In the genomic region with DNA sequence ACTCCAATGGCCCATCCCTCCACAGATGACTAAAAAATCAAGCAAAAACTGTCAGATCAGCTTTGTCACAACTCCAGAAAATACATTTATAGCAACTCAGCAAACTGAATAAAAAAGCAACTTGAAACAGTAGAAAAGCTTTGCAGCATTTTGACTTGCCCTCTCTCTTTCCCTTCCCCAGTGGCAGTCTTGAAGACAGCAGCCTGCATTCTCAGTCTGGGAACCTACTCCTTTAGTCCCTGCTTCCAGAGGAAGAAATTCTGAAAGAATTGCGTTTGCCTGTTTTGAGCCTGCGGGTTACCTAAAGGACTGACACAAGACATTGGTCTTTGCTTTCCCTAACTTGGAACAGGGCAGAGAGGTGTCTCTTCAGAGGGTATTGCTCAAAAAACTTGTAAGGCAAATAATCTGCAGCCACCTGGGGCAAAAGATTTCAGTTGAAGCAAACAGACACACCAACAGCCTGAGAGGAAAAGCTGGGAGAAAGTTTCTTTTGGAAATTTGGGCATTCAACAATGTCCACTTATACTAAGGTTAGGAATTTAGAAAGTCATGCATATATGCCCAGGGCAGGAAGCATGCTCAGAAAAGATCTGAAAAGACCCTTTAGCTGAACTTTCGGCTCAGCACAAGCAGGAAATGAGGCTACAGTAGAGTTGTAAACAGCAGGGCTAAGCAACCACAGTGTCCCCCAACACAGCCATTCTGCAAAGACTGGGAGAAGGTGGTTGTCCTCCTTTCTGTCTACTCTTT, we compare ENCODE assay signal across 13 cellular contexts. TPM values are rescaled to one million over a fixed set of nuclear protein-coding genes. Genes with fewer than 3 reads are reported as not detected.
DNase-seq lines count a peak whose midpoint lies in the region; ATAC-seq and TF ChIP-seq lines count a peak whose summit lies in the region.
"Had no signal": no experiment of that assay in that cellular context is flagged by ENCODE, and none has a peak within 500 bp of the region (broad histone marks: within the 10 kb centered on the region; RNA-seq: fewer than 3 reads in every experiment).

No MANE protein-coding gene starts in this region.

- no peak overlapping the region for H2BK15ac ChIP-seq in mesendoderm (replicated peaks; ENCODE audit: low read depth)

- H3K9me3 Mint-ChIP-seq in activated CD4-positive, alpha-beta memory T cell treated with anti-CD3 and anti-CD28 coated beads, Interleukin-2, amount 10 ng/mL, durations not matched to agents 7 days and 5 days: peaks cover 4% of the 10 kb centered on the region

- POLR2A ChIA-PET in activated CD4-positive, alpha-beta memory T cell treated with anti-CD3 and anti-CD28 coated beads, Interleukin-2, amount 10 ng/mL, durations not matched to agents 7 days and 5 days (lab: Charles Lee): interaction anchor here (0.8 to 3.1 kb wide), 9 partner anchors 11 to 80 kb away, joined by 3 to 14 read pairs (median 4); partner anchors contain the start of gene ZNF367

- H3K36me3 Mint-ChIP-seq in activated CD4-positive, alpha-beta memory T cell treated with anti-CD3 and anti-CD28 coated beads, Interleukin-2, amount 10 ng/mL, durations not matched to agents 7 days and 5 days (ENCODE audit: low read depth): peaks cover 56% of the 10 kb centered on the region

- H2BK5ac ChIP-seq in mesendoderm (ENCODE audit: low read length): no peak overlapping the region

- no peak overlapping the region for H3K56ac ChIP-seq in mesendoderm (ENCODE audit: low read length)

- no peak overlapping the region for H2AK5ac ChIP-seq in mesendoderm (ENCODE audit: low read length)

- H3K18ac ChIP-seq in mesendoderm (ENCODE audit: low read length): no peak overlapping the region

- peaks cover 1% of the 10 kb centered on the region for H3K36me3 ChIP-seq in mesendoderm (ENCODE audit: control insufficient read depth, insufficient read depth, low read length)

- peak overlapping the region; percentile 21; the same call in 1 of the 2 replicates for H3K4me3 ChIP-seq in GM08714 (ENCODE audit: low read length)
- no peak overlapping the region for H3K4me3 ChIP-seq in mesendoderm (ENCODE audit: low read length)
- no peak overlapping the region for H3K4me3 ChIP-seq in dorsolateral prefrontal cortex

- H4K8ac ChIP-seq in mesendoderm (ENCODE audit: low read depth, low read length): no peak overlapping the region

- H3K4ac ChIP-seq in mesendoderm (ENCODE audit: low read depth, low read length): no peak overlapping the region

- H3K27me3 ChIP-seq in mesendoderm (ENCODE audit: insufficient read depth, low read length, poor library complexity) (no peaks in the 10 kb centered on the region), dorsolateral prefrontal cortex (no peaks in the 10 kb centered on the region)

- peak overlapping the region; percentile 81 for H3K27ac Mint-ChIP-seq in activated CD4-positive, alpha-beta memory T cell treated with anti-CD3 and anti-CD28 coated beads, Interleukin-2, amount 10 ng/mL, durations not matched to agents 7 days and 5 days

- peaks cover 43% of the 10 kb centered on the region for H3K4me1 Mint-ChIP-seq in activated CD4-positive, alpha-beta memory T cell treated with anti-CD3 and anti-CD28 coated beads, Interleukin-2, amount 10 ng/mL, durations not matched to agents 7 days and 5 days

- no peak overlapping the region for H3K4me3 Mint-ChIP-seq in activated CD4-positive, alpha-beta memory T cell treated with anti-CD3 and anti-CD28 coated beads, Interleukin-2, amount 10 ng/mL, durations not matched to agents 7 days and 5 days

- peaks cover 13% of the 10 kb centered on the region for H3K79me2 ChIP-seq in mesendoderm (ENCODE audit: control insufficient read depth, insufficient read depth, low read length)

- H3K27ac ChIP-seq in mesendoderm (ENCODE audit: low read depth, low read length) (no peak overlapping the region), dorsolateral prefrontal cortex (no peak overlapping the region)

- no peak for DNase-seq in activated CD4-positive, alpha-beta memory T cell treated with anti-CD3 and anti-CD28 coated beads, Interleukin-2, amount 10 ng/mL, durations not matched to agents 7 days and 5 days
- DNase-seq in mesendoderm (peak; percentile 44), COLO668 (lab: John Stamatoyannopoulos, UW; ENCODE audit: unreplicated experiment) (no peak), dorsolateral prefrontal cortex (no peak), SHP77 (lab: John Stamatoyannopoulos, UW) (no peak)
- DNase-seq: cortex of kidney, DMS79 treated with DMSO at 0.1 percent for 48 hours, HCEC 1CT, left colon, NCI-H2029 had no signal

- ATAC-seq in GM21825 (IDR thresholded peaks at IDR 0.05; ENCODE audit: unreplicated experiment): peak; percentile 86
- ATAC-seq in HG03469 (IDR thresholded peaks at IDR 0.05; ENCODE audit: unreplicated experiment): no peak
- ATAC-seq: left colon had no signal

- H3K23ac ChIP-seq in mesendoderm (ENCODE audit: low read length): no peak overlapping the region

- no peak overlapping the region for H3K9ac ChIP-seq in mesendoderm (ENCODE audit: low read length)

- no peaks in the 10 kb centered on the region for H3K27me3 Mint-ChIP-seq in activated CD4-positive, alpha-beta memory T cell treated with anti-CD3 and anti-CD28 coated beads, Interleukin-2, amount 10 ng/mL, durations not matched to agents 7 days and 5 days

- H2BK120ac ChIP-seq in mesendoderm (ENCODE audit: low read depth, low read length): no peak overlapping the region

- no CpG with 5 or more reads among the region's 3 CpGs for WGBS in mesendoderm (ENCODE audit: extremely low coverage, insufficient coverage, low lambda C conversion rate)

- no peaks in the 10 kb centered on the region for H3K4me1 ChIP-seq in mesendoderm (ENCODE audit: control insufficient read depth, low read depth, low read length)

- no peak overlapping the region for H4K5ac ChIP-seq in mesendoderm (ENCODE audit: low read length)

- TF ChIP-seq CTCF in dorsolateral prefrontal cortex (IDR thresholded peaks at IDR 0.05 in 54 of 56, conservative IDR thresholded peaks at IDR 0.05 in 2 of 56; ENCODE audit: low read depth in 1 of 56, partially characterized antibody in 56 of 56): no peak

- intact Hi-C loops in dorsolateral prefrontal cortex (cut with DNase I): no loop called here

- CTCF ChIA-PET in activated CD4-positive, alpha-beta memory T cell treated with anti-CD3 and anti-CD28 coated beads, Interleukin-2, amount 10 ng/mL, durations not matched to agents 7 days and 5 days (lab: Charles Lee): interaction anchor here (0.8 to 1.4 kb wide), 2 partner anchors 71 to 168 kb away, joined by 3 to 4 read pairs; no protein-coding TSS in a partner anchor

- H3K4me2 ChIP-seq in mesendoderm (ENCODE audit: low read length): no peak overlapping the region

- H3K79me1 ChIP-seq in mesendoderm (ENCODE audit: low read length): peaks cover 5% of the 10 kb centered on the region

RNA-seq across cellular contexts. Expression of gene SLC35D2, which starts 15.2 kb away (rescaled TPM):
- total RNA-seq in activated CD4-positive, alpha-beta memory T cell treated with anti-CD3 and anti-CD28 coated beads, Interleukin-2, amount 10 ng/mL, durations not matched to agents 7 days and 5 days: 10 to 100 TPM; 14.7 to 15.1 TPM
- polyA plus RNA-seq in mesendoderm (2013, experiment 1 of 2): 12.7 TPM
- 13.6 TPM for polyA plus RNA-seq in mesendoderm (2013, experiment 2 of 2)
- total RNA-seq in dorsolateral prefrontal cortex: 10 to 100 TPM in 105 of 120 experiments, 1 to 10 TPM in 15; 5.6 to 99.0 (median 18.4) TPM

RNA-seq across cellular contexts. Expression of gene ZNF367, which starts 19.4 kb away (rescaled TPM):
- total RNA-seq in activated CD4-positive, alpha-beta memory T cell treated with anti-CD3 and anti-CD28 coated beads, Interleukin-2, amount 10 ng/mL, durations not matched to agents 7 days and 5 days: 10 to 100 TPM; 27.7 to 28.7 TPM
- polyA plus RNA-seq in mesendoderm (2013, experiment 1 of 2): 6.9 TPM
- polyA plus RNA-seq in mesendoderm (2013, experiment 2 of 2): 6.8 TPM
- total RNA-seq in dorsolateral prefrontal cortex: 1 to 10 TPM in 116 of 120 experiments, under 1 TPM in 4; 0.69 to 9.8 (median 1.8) TPM

RNA-seq across cellular contexts. Expression of gene HABP4, which starts 51.2 kb away (rescaled TPM):
- 10 to 100 TPM; 13.1 to 14.1 TPM for total RNA-seq in activated CD4-positive, alpha-beta memory T cell treated with anti-CD3 and anti-CD28 coated beads, Interleukin-2, amount 10 ng/mL, durations not matched to agents 7 days and 5 days
- 9.2 TPM for polyA plus RNA-seq in mesendoderm (2013, experiment 1 of 2)
- 9.3 TPM for polyA plus RNA-seq in mesendoderm (2013, experiment 2 of 2)
- total RNA-seq in dorsolateral prefrontal cortex: 100 to 1,000 TPM in 42 of 120 experiments, 10 to 100 TPM in 78; 55.7 to 140 (median 94.3) TPM
